In the genomic region with DNA sequence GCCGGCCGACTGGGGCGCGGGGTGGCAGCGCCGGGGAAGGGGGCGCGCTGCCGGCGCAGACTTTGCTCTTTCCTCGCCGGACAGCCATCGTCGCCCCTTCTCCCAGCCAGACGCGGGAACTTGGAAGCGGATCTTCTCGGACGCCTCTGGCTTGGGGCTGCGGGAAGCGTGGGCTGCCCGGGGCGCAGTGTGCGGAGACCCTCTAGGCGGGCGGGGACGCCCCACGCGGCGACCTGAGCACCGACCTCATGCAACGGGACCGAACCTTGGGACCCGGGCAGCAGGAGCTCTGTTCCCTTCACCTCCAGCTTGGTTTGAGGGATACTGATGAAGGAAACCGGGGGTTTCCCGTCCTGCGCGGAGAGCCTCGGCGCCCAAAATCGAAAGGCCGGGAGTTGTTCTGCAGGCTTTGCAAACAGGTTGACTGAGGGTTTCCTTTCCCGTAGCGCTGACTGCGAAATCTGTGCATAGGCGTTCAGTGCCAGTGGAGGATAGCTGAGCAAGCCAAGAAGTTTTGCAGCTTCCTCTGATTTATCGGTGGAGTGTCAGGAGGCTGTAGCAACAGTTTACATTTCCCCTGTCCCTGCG, we compare ENCODE assay signal across 10 cellular contexts. TPM values are rescaled to one million over a fixed set of nuclear protein-coding genes. Genes with fewer than 3 reads are reported as not detected.
DNase-seq lines count a peak whose midpoint lies in the region; TF ChIP-seq lines count a peak whose summit lies in the region.
"Had no signal": no experiment of that assay in that cellular context is flagged by ENCODE, and none has a peak within 500 bp of the region (broad histone marks: within the 10 kb centered on the region; RNA-seq: fewer than 3 reads in every experiment).

No MANE protein-coding gene starts in this region.

- DNase-seq in SKM-1 treated with dmso at 0.1 percent for 144 hours (lab: John Stamatoyannopoulos, UW; ENCODE audit: unreplicated experiment) (peak; percentile 18), SKM-1 (lab: John Stamatoyannopoulos, UW; ENCODE audit: unreplicated experiment) (no peak), brain microvascular endothelial cell (no peak), kidney tubule cell (ENCODE audit: low spot score) (peak; percentile 11), Caco-2 (no peak), HEK293T (ENCODE audit: extremely low spot score) (no peak)
- no peak for DNase-seq in stimulated activated CD4-positive, alpha-beta T cell treated with anti-CD3 and anti-CD28 coated beads, Interleukin-12 subunit alpha, Interleukin-12 subunit beta, amount 100 ng/mL, for 4 hours

- intact Hi-C loops in Caco-2 (cut with micrococcal nuclease; ENCODE audit: unreplicated experiment), result no loop called here

- H3K4me3 Mint-ChIP-seq in Caco-2 (ENCODE audit: unreplicated experiment), result no peak overlapping the region

- in situ Hi-C loops in brain microvascular endothelial cell (cut with HindIII; ENCODE audit: low pct_ligation_motif_present, low sequenced_read_pairs), result no loop called here

- no TSS peak for BruUV-seq in Caco-2 (replicated peaks; lab: Mats Ljungman, UMichigan)

- H3K9me3 ChIP-seq in thymus (ENCODE audit: control insufficient read depth) (no peaks in the 10 kb centered on the region), Caco-2 (no peaks in the 10 kb centered on the region; the same call in 1 of the 2 replicates)

- H3K4me1 ChIP-seq in thymus (ENCODE audit: control insufficient read depth, insufficient read depth, low read length), result no peaks in the 10 kb centered on the region
- H3K4me1 ChIP-seq in Caco-2, result peaks cover 8% of the 10 kb centered on the region; the same call in 1 of the 2 replicates

- CTCF ChIA-PET in Caco-2 (lab: Charles Lee), result no interaction called here
- CTCF ChIA-PET in HEK293T (lab: Yijun Ruan, JAX), result no interaction called here

- H3K4me3 ChIP-seq in brain microvascular endothelial cell (ENCODE audit: low read depth, low read length) (peak overlapping the region; percentile 24), thymus (ENCODE audit: low read length) (peak overlapping the region; percentile 25), Caco-2 (ENCODE audit: low read depth, low read length) (no peak overlapping the region)
- H3K4me3 ChIP-seq: K562 had no signal

- no peaks in the 10 kb centered on the region for H3K27me3 Mint-ChIP-seq in Caco-2 (ENCODE audit: insufficient read depth, unreplicated experiment)

- no peak overlapping the region for H3K27ac ChIP-seq in brain microvascular endothelial cell
- H3K27ac ChIP-seq in thymus (ENCODE audit: low read depth), result no peak overlapping the region
- H3K27ac ChIP-seq: C4-2B had no signal

- TF ChIP-seq CTCF in brain microvascular endothelial cell (IDR thresholded peaks at IDR 0.05; ENCODE audit: low read depth, low read length, missing control alignments) (no peak), Caco-2 (IDR thresholded peaks at IDR 0.05; ENCODE audit: insufficient read depth in 1 of 2, low read depth in 1 of 2, low read length in 1 of 2, severe bottlenecking in 1 of 2, unreplicated experiment in 1 of 2) (no peak)

- H3K36me3 ChIP-seq in brain microvascular endothelial cell (replicated peaks), result no peaks in the 10 kb centered on the region
- H3K36me3 ChIP-seq in thymus (ENCODE audit: control insufficient read depth, insufficient read depth), result no peaks in the 10 kb centered on the region
- no peaks in the 10 kb centered on the region for H3K36me3 ChIP-seq in Caco-2 (ENCODE audit: control insufficient read depth, insufficient read depth, low read length)

- POLR2A ChIA-PET in Caco-2 (lab: Charles Lee) (no interaction called here), HEK293T (lab: Yijun Ruan, JAX) (no interaction called here)

- no peak overlapping the region for H3K27ac Mint-ChIP-seq in Caco-2 (ENCODE audit: unreplicated experiment)

- no peaks in the 10 kb centered on the region for H3K4me1 Mint-ChIP-seq in Caco-2 (ENCODE audit: low read depth, unreplicated experiment)

- H3K27me3 ChIP-seq in brain microvascular endothelial cell (replicated peaks) (peaks cover 31% of the 10 kb centered on the region), thymus (ENCODE audit: control insufficient read depth, insufficient read depth) (peaks cover 32% of the 10 kb centered on the region), Caco-2 (replicated peaks; ENCODE audit: control insufficient read depth, insufficient read depth, low read length) (no peaks in the 10 kb centered on the region)

- H3K9me3 Mint-ChIP-seq in Caco-2 (ENCODE audit: unreplicated experiment), result peaks cover 19% of the 10 kb centered on the region

- WGBS in thymus, result 2% methylated on average over 48 of the region's 48 CpGs

- H3K36me3 Mint-ChIP-seq in Caco-2 (ENCODE audit: insufficient read depth, unreplicated experiment), result no peaks in the 10 kb centered on the region

TF ChIP-seq in HEK293T, 16 proteins besides CTCF, POLR2A, EP300 and RAD21:
- TF ChIP-seq NFRKB (IDR thresholded peaks at IDR 0.05) (no peak), HDGF (IDR thresholded peaks at IDR 0.05; ENCODE audit: borderline replicate concordance) (no peak), BHLHE40 (IDR thresholded peaks at IDR 0.05; ENCODE audit: borderline replicate concordance) (no peak), PKNOX1 (IDR thresholded peaks at IDR 0.05) (no peak), FOXA1 (IDR thresholded peaks at IDR 0.05) (no peak), ZNF384 (IDR thresholded peaks at IDR 0.05) (no peak), LEF1 (IDR thresholded peaks at IDR 0.05; ENCODE audit: borderline replicate concordance) (no peak), CTBP1 (IDR thresholded peaks at IDR 0.05; ENCODE audit: borderline replicate concordance) (no peak), L3MBTL2 (conservative IDR thresholded peaks at IDR 0.05) (no peak), SUZ12 (IDR thresholded peaks at IDR 0.05) (no peak), FOXM1 (IDR thresholded peaks at IDR 0.05; ENCODE audit: borderline replicate concordance) (no peak), ARNT (IDR thresholded peaks at IDR 0.05) (no peak), SP1 (IDR thresholded peaks at IDR 0.05) (no peak), TARDBP (IDR thresholded peaks at IDR 0.05) (no peak), FOXK2 (IDR thresholded peaks at IDR 0.05) (no peak), ELF4 (IDR thresholded peaks at IDR 0.05) (no peak)

RNA-seq across cellular contexts. Expression of gene THSD7B, which starts 0.5 kb away (rescaled TPM):
- polyA plus RNA-seq in thymus, result 0.50 TPM
- total RNA-seq in Caco-2 (2022), result 6.9 and 7.1 TPM in 2 replicates
- total RNA-seq: K562 had no signal
- polyA plus RNA-seq: K562 had no signal

Comparison
In these comparisons a context has a peak if more than half of its experiments do, and no peak if none do; other contexts are left out.
1. DNase-seq: peak in SKM-1 treated with dmso at 0.1 percent for 144 hours (single experiment) and kidney tubule cell (single experiment); none in SKM-1 (single experiment), brain microvascular endothelial cell (single experiment), Caco-2 (0 of 2), HEK293T (single experiment) and stimulated activated CD4-positive, alpha-beta T cell treated with anti-CD3 and anti-CD28 coated beads, Interleukin-12 subunit alpha, Interleukin-12 subunit beta, amount 100 ng/mL, for 4 hours (single experiment).